ENCODE assay signal across 8 cellular contexts in genomic region chr5:89199306-89199705, GRCh38.
"Had no signal": no experiment of that assay in that cellular context is flagged by ENCODE, and none has a peak within 500 bp of the region (broad histone marks: within the 10 kb centered on the region; RNA-seq: fewer than 3 reads in every experiment).

No MANE protein-coding gene starts in this region.

- H3K9ac ChIP-seq: GM23248 had no signal

- DNase-seq: GM23248, GOT3, H7, IMR-90, KBM-7 had no signal

- FAIRE-seq: HTR-8/SVneo had no signal

- H3K27ac ChIP-seq: GM23248 had no signal

- H3K9me3 ChIP-seq: HAP-1 had no signal

- H3K4me3 ChIP-seq: GM23248, HAP-1 had no signal

- ATAC-seq: HCT116 had no signal

- H3K4me1 ChIP-seq: HAP-1 had no signal

- H3K36me3 ChIP-seq: HAP-1 had no signal

- H2AFZ ChIP-seq: GM23248 had no signal
